8 cellular contexts compared by ENCODE assay signal in the genomic region with DNA sequence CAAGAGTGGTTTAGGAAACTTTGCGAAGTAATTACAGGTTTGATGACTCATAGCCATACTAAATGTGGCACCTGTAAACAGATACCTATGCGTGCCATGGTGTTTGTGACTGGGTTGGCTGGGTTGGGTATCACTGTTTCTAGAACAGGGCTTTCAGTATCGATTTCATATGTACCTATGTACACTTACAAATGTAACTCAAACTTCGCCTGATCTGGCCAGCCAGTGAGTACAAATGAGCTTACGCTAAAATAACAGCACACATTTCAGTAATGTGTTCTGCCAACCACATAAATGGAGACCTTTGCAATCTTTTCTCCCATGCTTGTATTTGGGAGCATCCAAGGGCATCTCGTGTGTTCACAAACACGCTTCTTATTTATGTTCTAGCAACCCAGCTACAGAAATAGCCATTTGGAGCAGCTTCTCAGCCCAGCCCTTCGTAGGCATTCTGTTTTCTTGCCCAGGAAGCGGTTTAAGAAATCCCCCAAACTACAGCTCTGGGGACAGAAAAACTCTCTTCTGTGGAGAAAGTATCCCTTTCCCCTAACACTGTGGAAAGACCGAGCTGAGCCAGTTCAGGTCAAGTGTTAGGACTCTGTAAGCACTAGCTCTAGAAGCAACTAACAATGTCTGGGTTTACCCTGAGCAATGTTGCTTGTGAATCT. TPM values are rescaled to one million over a fixed set of nuclear protein-coding genes. Genes with fewer than 3 reads are reported as not detected.
A peak's percentile ranks its signal among the peaks of the same experiment; 100 is the strongest.
DNase-seq lines count a peak whose midpoint lies in the region; ATAC-seq and TF ChIP-seq lines count a peak whose summit lies in the region.

No MANE protein-coding gene starts in this region.

- TF ChIP-seq EP300 in ovary (IDR thresholded peaks at IDR 0.05): no peak

- peak in 1 of 3 donors; percentile 24 for DNase-seq in T-helper 17 cell
- DNase-seq in epithelial cell of prostate (ENCODE audit: low read depth, low spot score): peak; percentile 43
- no peak for DNase-seq in tibial artery
- no peak for DNase-seq in AML-193 (lab: John Stamatoyannopoulos, UW)
- no peak for DNase-seq in lower leg skin (ENCODE audit: low spot score in 2 of 2)
- DNase-seq in ovary: no peak

- no peak for TF ChIP-seq CTCF in tibial artery (IDR thresholded peaks at IDR 0.05)
- TF ChIP-seq CTCF in lower leg skin (IDR thresholded peaks at IDR 0.05): no peak
- TF ChIP-seq CTCF in ovary (IDR thresholded peaks at IDR 0.05): no peak

- H3K27me3 Mint-ChIP-seq in T-helper 17 cell: no peaks in the 10 kb centered on the region

- TF ChIP-seq POLR2A in lower leg skin (IDR thresholded peaks at IDR 0.05) (no peak), ovary (IDR thresholded peaks at IDR 0.05) (no peak)

- 75 to 77% methylated on average over 10 of the region's 10 CpGs for WGBS in lower leg skin, 2 donors
- WGBS in ovary, 3 donors: 76 to 87% (median 81%) methylated on average over 10 of the region's 10 CpGs

- H3K4me1 Mint-ChIP-seq in T-helper 17 cell: peaks cover 30% of the 10 kb centered on the region

- peak; percentile 98 for ATAC-seq in GM18909 (IDR thresholded peaks at IDR 0.05; ENCODE audit: poor library complexity, unreplicated experiment)
- peak; percentile 97 for ATAC-seq in HG02973 (IDR thresholded peaks at IDR 0.05; ENCODE audit: unreplicated experiment)
- ATAC-seq in T-helper 17 cell: peak; percentile 90

- H3K36me3 Mint-ChIP-seq in T-helper 17 cell (ENCODE audit: low read depth): no peaks in the 10 kb centered on the region

- no peaks in the 10 kb centered on the region for H3K9me3 ChIP-seq in T-helper 17 cell (ENCODE audit: control insufficient read depth, low read length, poor library complexity, severe bottlenecking)
- no peaks in the 10 kb centered on the region for H3K9me3 ChIP-seq in tibial artery
- H3K9me3 ChIP-seq in ovary: no peaks in the 10 kb centered on the region

- H3K4me3 Mint-ChIP-seq in T-helper 17 cell: peak overlapping the region; percentile 67

- no peak overlapping the region for H3K4me3 ChIP-seq in tibial artery
- no peak overlapping the region for H3K4me3 ChIP-seq in lower leg skin (ENCODE audit: low read depth, poor library complexity, severe bottlenecking)
- no peak overlapping the region for H3K4me3 ChIP-seq in ovary

- H3K27ac ChIP-seq in epithelial cell of prostate: no peak overlapping the region
- peak overlapping the region; percentile 12 to 45 for H3K27ac ChIP-seq in tibial artery
- no peak overlapping the region for H3K27ac ChIP-seq in ovary

- H3K36me3 ChIP-seq in tibial artery (no peaks in the 10 kb centered on the region), ovary (no peaks in the 10 kb centered on the region)

- H3K27ac Mint-ChIP-seq in T-helper 17 cell: peak overlapping the region; percentile 93

- intact Hi-C loops in tibial artery (cut with DNase I; ENCODE audit: low total_unique reads) (no loop called here), lower leg skin (cut with DNase I; ENCODE audit: low total_unique reads) (no loop called here), ovary (cut with DNase I) (no loop called here)

- H3K27me3 ChIP-seq in tibial artery (no peaks in the 10 kb centered on the region), ovary (no peaks in the 10 kb centered on the region)

- H3K4me1 ChIP-seq in tibial artery: peaks cover 4 to 22% (median 11%) of the 10 kb centered on the region in 4 donors
- no peaks in the 10 kb centered on the region for H3K4me1 ChIP-seq in ovary (ENCODE audit: insufficient read depth)

RNA-seq across cellular contexts. Expression of a gene that starts 42.3 kb away (rescaled TPM):
- 10 to 100 TPM; 16.3 to 18.7 TPM for total RNA-seq in T-helper 17 cell
- 1 to 10 TPM; 5.9 to 9.3 (median 7.6) TPM for total RNA-seq in lower leg skin
- 10 to 100 TPM in 6 of 7 donors, 1 to 10 TPM in 1; 9.1 to 20.4 (median 13.4) TPM for total RNA-seq in ovary
- polyA plus RNA-seq in ovary: 10 to 100 TPM; 10.1 to 14.6 TPM

Comparison
In these comparisons a context has a peak if more than half of its experiments do, and no peak if none do; other contexts are left out.
1. H3K27ac ChIP-seq: peak in tibial artery (2 of 2); none in epithelial cell of prostate (single experiment) and ovary (0 of 2).
2. Peak in every context shown above with its lines, with median percentiles within 50 percentile points of each other: ATAC-seq.